Comparison of ENCODE assay signal across 14 cellular contexts in genomic region chr3:123799544-123800351, GRCh38.
DNase-seq lines count a peak whose midpoint lies in the region; ATAC-seq, FAIRE-seq and TF ChIP-seq lines count a peak whose summit lies in the region.
"Had no signal": no experiment of that assay in that cellular context is flagged by ENCODE, and none has a peak within 500 bp of the region (broad histone marks: within the 10 kb centered on the region; RNA-seq: fewer than 3 reads in every experiment).

No MANE protein-coding gene starts in this region.

- TF ChIP-seq RAD21 in H1 (IDR thresholded peaks at IDR 0.05 in 1 of 2, conservative IDR thresholded peaks at IDR 0.05 in 1 of 2; ENCODE audit: low read depth in 2 of 2, low read length in 2 of 2) = no peak

- H3K4me1 ChIP-seq in H1 (replicated peaks in 1 of 4; ENCODE audit: control insufficient read depth in 3 of 4, insufficient read depth in 4 of 4, low read length in 3 of 4) (peaks cover 0 to 3% (median 0%) of the 10 kb centered on the region in 4 experiments; a peak in 3 of 7 replicates), mucosa of descending colon (ENCODE audit: low read depth) (no peaks in the 10 kb centered on the region)
- H3K4me1 ChIP-seq: parathyroid adenoma had no signal

- no peak overlapping the region for H3K4ac ChIP-seq in H1 (replicated peaks; ENCODE audit: insufficient read length, low read depth, low read length)

- no peaks in the 10 kb centered on the region for H3K9me3 Mint-ChIP-seq in activated naive CD4-positive, alpha-beta T cell treated with anti-CD3 and anti-CD28 coated beads, Interleukin-2, amount 10 ng/mL, durations not matched to agents 7 days and 5 days
- H3K9me3 Mint-ChIP-seq: activated naive CD8-positive, alpha-beta T cell treated with anti-CD3 and anti-CD28 coated beads for 36 hours had no signal

- no peaks in the 10 kb centered on the region for H3K27me3 ChIP-seq in AG04450 (ENCODE audit: control insufficient read depth, insufficient read depth, low read length)
- H3K27me3 ChIP-seq in H1 (replicated peaks in 1 of 4; ENCODE audit: control insufficient read depth in 3 of 4, extremely low read depth in 1 of 4, insufficient read depth in 3 of 4, low read length in 3 of 4) = no peaks in the 10 kb centered on the region

- no peak overlapping the region for H3K23ac ChIP-seq in H1 (ENCODE audit: insufficient read length)

- H2AFZ ChIP-seq in H1 (ENCODE audit: low read length) = no peak overlapping the region
- H2AFZ ChIP-seq: parathyroid adenoma had no signal

- no peaks in the 10 kb centered on the region for H3K79me2 ChIP-seq in H1 (ENCODE audit: control insufficient read depth in 1 of 2, insufficient read depth in 2 of 2, low read length in 2 of 2)
- H3K79me2 ChIP-seq: parathyroid adenoma had no signal

- H2BK12ac ChIP-seq in H1 (ENCODE audit: low read depth, low read length) = no peak overlapping the region

- CTCF ChIA-PET in AG04450 (lab: Charles Lee) = interaction anchor here (0.6 to 0.8 kb wide), 2 partner anchors 76 to 939 kb away, joined by 3 read pairs; no protein-coding TSS in a partner anchor
- CTCF ChIA-PET in H1 (lab: Charles Lee; ENCODE audit: partially characterized antibody) = interaction anchor here (1.0 to 2.7 kb wide), 5 partner anchors 10 to 108 kb away, joined by 3 to 8 read pairs (median 3); no protein-coding TSS in a partner anchor
- CTCF ChIA-PET in activated naive CD4-positive, alpha-beta T cell treated with anti-CD3 and anti-CD28 coated beads, Interleukin-2, amount 10 ng/mL, durations not matched to agents 7 days and 5 days (lab: Charles Lee) = no interaction called here

- H3K4me2 ChIP-seq in H1 (ENCODE audit: insufficient read depth in 1 of 2, low read depth in 2 of 2, low read length in 2 of 2) = no peak overlapping the region

- H4K20me1 ChIP-seq in H1 (replicated peaks in 1 of 2; ENCODE audit: control insufficient read depth in 1 of 2, insufficient read depth in 2 of 2, low read length in 2 of 2) = no peaks in the 10 kb centered on the region

- peak overlapping the region; percentile 51; the same call in 1 of the 2 replicates for H3K18ac ChIP-seq in H1 (ENCODE audit: extremely low read depth, low read length)

- H3K4me1 Mint-ChIP-seq in activated naive CD4-positive, alpha-beta T cell treated with anti-CD3 and anti-CD28 coated beads, Interleukin-2, amount 10 ng/mL, durations not matched to agents 7 days and 5 days = no peaks in the 10 kb centered on the region
- H3K4me1 Mint-ChIP-seq: activated naive CD8-positive, alpha-beta T cell treated with anti-CD3 and anti-CD28 coated beads for 36 hours; CD4-positive, CD25-positive, alpha-beta regulatory T cell had no signal

- no peak overlapping the region for H3K9ac ChIP-seq in H1 (replicated peaks in 1 of 4; ENCODE audit: extremely low read depth in 1 of 4, low read depth in 3 of 4, low read length in 3 of 4)
- H3K9ac ChIP-seq: parathyroid adenoma had no signal

- no peak overlapping the region for H2BK15ac ChIP-seq in H1 (ENCODE audit: low read length)

- no peak overlapping the region for H3K27ac ChIP-seq in AG04450 (ENCODE audit: low read depth, low read length)
- no peak overlapping the region for H3K27ac ChIP-seq in H1 (ENCODE audit: low read depth, low read length)
- H3K27ac ChIP-seq: parathyroid adenoma had no signal

- no peak for TF ChIP-seq EP300 in H1 (IDR thresholded peaks at IDR 0.05; ENCODE audit: borderline replicate concordance in 1 of 2, low read depth in 2 of 2, low read length in 2 of 2)

- POLR2A ChIA-PET in AG04450 (lab: Yijun Ruan, JAX) (interaction anchor here (1.1 kb wide), 1 partner anchor 67 kb away, joined by 3 read pairs; no protein-coding TSS in a partner anchor), H1 (lab: Charles Lee; ENCODE audit: partially characterized antibody) (no interaction called here)

- peaks cover 45% of the 10 kb centered on the region for H3K27me3 Mint-ChIP-seq in activated naive CD4-positive, alpha-beta T cell treated with anti-CD3 and anti-CD28 coated beads, Interleukin-2, amount 10 ng/mL, durations not matched to agents 7 days and 5 days
- H3K27me3 Mint-ChIP-seq: activated naive CD8-positive, alpha-beta T cell treated with anti-CD3 and anti-CD28 coated beads for 36 hours had no signal

- H3K79me1 ChIP-seq in H1 (ENCODE audit: low read depth, low read length) = no peaks in the 10 kb centered on the region

- H2AK5ac ChIP-seq in H1 (ENCODE audit: low read depth, low read length) = no peak overlapping the region

- no peak overlapping the region for H3K56ac ChIP-seq in H1 (replicated peaks; ENCODE audit: insufficient read length, low read depth, low read length)

- H3K9me3 ChIP-seq in AG04450 (ENCODE audit: control insufficient read depth, insufficient read depth, low read length) (no peaks in the 10 kb centered on the region), H1 (ENCODE audit: insufficient read depth in 2 of 2, low read depth in 1 of 2, low read length in 1 of 2) (no peaks in the 10 kb centered on the region), mucosa of descending colon (no peaks in the 10 kb centered on the region)

- H3K14ac ChIP-seq in H1 (ENCODE audit: insufficient read length) = no peak overlapping the region

- peak overlapping the region; percentile 43; the same call in 1 of the 2 replicates for H4K8ac ChIP-seq in H1 (ENCODE audit: extremely low read depth, insufficient read depth, low read length)

- no peak overlapping the region for H2BK20ac ChIP-seq in H1 (ENCODE audit: low read length)

- ATAC-seq in mucosa of descending colon (peak; percentile 95), HG03432 (IDR thresholded peaks at IDR 0.05; ENCODE audit: unreplicated experiment) (no peak)

- TF ChIP-seq POLR2A in H1 (IDR thresholded peaks at IDR 0.05; ENCODE audit: control extremely low read depth in 1 of 2, low read depth in 2 of 2, low read length in 2 of 2) = no peak

- DNase-seq in AG04450 (ENCODE audit: low read depth, low spot score) = no peak
- DNase-seq in M059J (ENCODE audit: low read depth) = peak; percentile 79
- no peak for DNase-seq in H1 (ENCODE audit: low read depth in 1 of 2, low spot score in 2 of 2)
- peak; percentile 57 to 70 (median 68) for DNase-seq in mucosa of descending colon
- DNase-seq in HCEC 1CT = no peak
- DNase-seq in activated naive CD4-positive, alpha-beta T cell treated with anti-CD3 and anti-CD28 coated beads, Interleukin-2, amount 10 ng/mL, durations not matched to agents 7 days and 5 days = no peak
- DNase-seq in NCI-H2196 treated with DMSO at 0.1 percent for 48 hours (lab: John Stamatoyannopoulos, UW; ENCODE audit: unreplicated experiment) = no peak
- DNase-seq: activated CD4-positive, CD25-positive, alpha-beta regulatory T cell treated with anti-CD3 and anti-CD28 coated beads, Interleukin-2, amount 50 U/mL, for 72 hours; activated naive CD8-positive, alpha-beta T cell treated with anti-CD3 and anti-CD28 coated beads for 36 hours; CD4-positive, CD25-positive, alpha-beta regulatory T cell; glutamatergic neuron; stimulated activated CD8-positive, alpha-beta memory T cell treated with anti-CD3 and anti-CD28 coated beads, Interleukin-4, amount 100 ng/mL, for 48 hours had no signal

- no peaks in the 10 kb centered on the region for H3K23me2 ChIP-seq in H1 (ENCODE audit: low read depth, low read length)

- no peak overlapping the region for H4K91ac ChIP-seq in H1 (replicated peaks; ENCODE audit: insufficient read length, low read length)

- H3K4me3 ChIP-seq in AG04450 (ENCODE audit: low read depth, low read length) (peak overlapping the region; percentile 38), H1 (ENCODE audit: extremely low read depth in 1 of 4, insufficient read depth in 2 of 4, low read depth in 3 of 4, low read length in 4 of 4) (no peak overlapping the region), mucosa of descending colon (no peak overlapping the region)

- H3K27ac Mint-ChIP-seq in activated naive CD4-positive, alpha-beta T cell treated with anti-CD3 and anti-CD28 coated beads, Interleukin-2, amount 10 ng/mL, durations not matched to agents 7 days and 5 days = no peak overlapping the region
- H3K27ac Mint-ChIP-seq: activated naive CD8-positive, alpha-beta T cell treated with anti-CD3 and anti-CD28 coated beads for 36 hours had no signal

- no peak overlapping the region for H2BK120ac ChIP-seq in H1 (replicated peaks; ENCODE audit: low read depth, low read length)

- no peaks in the 10 kb centered on the region for H3K36me3 Mint-ChIP-seq in activated naive CD4-positive, alpha-beta T cell treated with anti-CD3 and anti-CD28 coated beads, Interleukin-2, amount 10 ng/mL, durations not matched to agents 7 days and 5 days
- H3K36me3 Mint-ChIP-seq: activated naive CD8-positive, alpha-beta T cell treated with anti-CD3 and anti-CD28 coated beads for 36 hours; CD4-positive, CD25-positive, alpha-beta regulatory T cell had no signal

- no peak overlapping the region for H2BK5ac ChIP-seq in H1 (ENCODE audit: low read depth, low read length)

- 88% methylated on average over 22 of the region's 22 CpGs; no CpG with 5 or more reads in 1 of the 2 experiments for WGBS in H1 (ENCODE audit: extremely low coverage in 1 of 2, insufficient coverage in 1 of 2, insufficient read length in 1 of 2, insufficient replicate concordance in 2 of 2, low coverage in 1 of 2, low lambda C conversion rate in 2 of 2, missing lambda C conversion rate in 1 of 2), 2 experiments

- H3K36me3 ChIP-seq in H1 (ENCODE audit: control insufficient read depth in 2 of 4, insufficient read depth in 4 of 4, low read length in 3 of 4) = no peaks in the 10 kb centered on the region
- no peaks in the 10 kb centered on the region for H3K36me3 ChIP-seq in mucosa of descending colon (ENCODE audit: low read depth)

- H3K4me3 Mint-ChIP-seq in activated naive CD4-positive, alpha-beta T cell treated with anti-CD3 and anti-CD28 coated beads, Interleukin-2, amount 10 ng/mL, durations not matched to agents 7 days and 5 days = no peak overlapping the region
- H3K4me3 Mint-ChIP-seq: activated naive CD8-positive, alpha-beta T cell treated with anti-CD3 and anti-CD28 coated beads for 36 hours; CD4-positive, CD25-positive, alpha-beta regulatory T cell had no signal

- intact Hi-C loops in mucosa of descending colon (cut with DNase I, micrococcal nuclease) = no loop called here

- H4K5ac ChIP-seq in H1 (ENCODE audit: insufficient read length, low read depth, low read length) = no peak overlapping the region

- TF ChIP-seq CTCF in AG04450 (IDR thresholded peaks at IDR 0.05; ENCODE audit: low read depth, low read length) = no peak
- TF ChIP-seq CTCF in H1 (IDR thresholded peaks at IDR 0.05; ENCODE audit: control extremely low read depth in 1 of 3, insufficient read depth in 1 of 3, low read depth in 1 of 3, low read length in 3 of 3) = no peak
- no peak for TF ChIP-seq CTCF in mucosa of descending colon (IDR thresholded peaks at IDR 0.05)

- FAIRE-seq in H1 (lab: Jason Lieb, UNC) = no peak

Comparison
In these comparisons a context has a peak if more than half of its experiments do, and no peak if none do; other contexts are left out.
1. DNase-seq: peak in M059J (single experiment) and mucosa of descending colon (3 of 3); none in AG04450 (single experiment), H1 (0 of 2), HCEC 1CT (single experiment), activated naive CD4-positive, alpha-beta T cell treated with anti-CD3 and anti-CD28 coated beads, Interleukin-2, amount 10 ng/mL, durations not matched to agents 7 days and 5 days (single experiment) and NCI-H2196 treated with DMSO at 0.1 percent for 48 hours (single experiment).